Comparison of ENCODE assay signal across 26 cellular contexts in genomic region chr6:107864235-107864970, GRCh38. TPM values are rescaled to one million over a fixed set of nuclear protein-coding genes. Genes with fewer than 3 reads are reported as not detected.
"Had no signal": no experiment of that assay in that cellular context is flagged by ENCODE, and none has a peak within 500 bp of the region (broad histone marks: within the 10 kb centered on the region; RNA-seq: fewer than 3 reads in every experiment).

No MANE protein-coding gene starts in this region.

- H3K27me3 ChIP-seq: brain microvascular endothelial cell, cardiac muscle cell had no signal

- H3K27ac Mint-ChIP-seq: activated B cell treated with CpG ODN at 0.5 μM for 24 hours; activated CD4-positive, alpha-beta T cell treated with anti-CD3 and anti-CD28 coated beads, Interleukin-2, amount 10 ng/mL, durations not matched to agents 24 days and 14 days; activated naive CD4-positive, alpha-beta T cell treated with anti-CD3 and anti-CD28 coated beads for 36 hours; activated naive CD8-positive, alpha-beta T cell; activated T-helper 17 cell treated with anti-CD3 and anti-CD28 coated beads, Interleukin-2, amount 50 U/mL, for 72 hours; T-helper 17 cell had no signal

- DNase-seq: activated B cell treated with CpG ODN at 0.5 μM for 24 hours; activated CD4-positive, alpha-beta T cell treated with anti-CD3 and anti-CD28 coated beads for 1 hour; activated CD4-positive, alpha-beta T cell treated with anti-CD3 and anti-CD28 coated beads, Interleukin-2, amount 10 ng/mL, durations not matched to agents 24 days and 14 days; activated CD4-positive, alpha-beta T cell treated with anti-CD3 and anti-CD28 coated beads, Interleukin-2, amount 50 U/mL, for 48 hours; activated gamma-delta T cell; activated naive CD4-positive, alpha-beta T cell treated with anti-CD3 and anti-CD28 coated beads for 36 hours; activated T-cell treated with anti-CD3 and anti-CD28 coated beads for 4 hours; activated T-cell treated with anti-CD3 and anti-CD28 coated beads, Interleukin-2, amount 50 U/mL, for 48 hours; amygdala; brain microvascular endothelial cell; KG1; NCI-H1048; NCI-H146; NCI-H1930; NCI-H446; NCI-H524; PC-3; SHP77 treated with DMSO at 0.1 percent for 48 hours; T-helper 17 cell; T-helper 9 cell had no signal

- H3K27me3 Mint-ChIP-seq: activated naive CD8-positive, alpha-beta T cell had no signal

- H3K4me3 Mint-ChIP-seq: activated B cell treated with CpG ODN at 0.5 μM for 24 hours; activated CD4-positive, alpha-beta T cell treated with anti-CD3 and anti-CD28 coated beads, Interleukin-2, amount 10 ng/mL, durations not matched to agents 24 days and 14 days; activated naive CD4-positive, alpha-beta T cell treated with anti-CD3 and anti-CD28 coated beads for 36 hours; activated naive CD8-positive, alpha-beta T cell; activated T-helper 17 cell treated with anti-CD3 and anti-CD28 coated beads, Interleukin-2, amount 50 U/mL, for 72 hours; T-helper 17 cell had no signal

- H3K4me3 ChIP-seq: cardiac muscle cell had no signal

- H3K27ac ChIP-seq: brain microvascular endothelial cell, cardiac muscle cell had no signal

- H3K36me3 ChIP-seq: brain microvascular endothelial cell, cardiac muscle cell had no signal

- H3K36me3 Mint-ChIP-seq: activated naive CD8-positive, alpha-beta T cell had no signal

- H3K9me3 Mint-ChIP-seq: activated B cell treated with CpG ODN at 0.5 μM for 24 hours; activated CD4-positive, alpha-beta T cell treated with anti-CD3 and anti-CD28 coated beads, Interleukin-2, amount 10 ng/mL, durations not matched to agents 24 days and 14 days; activated naive CD4-positive, alpha-beta T cell treated with anti-CD3 and anti-CD28 coated beads for 36 hours; activated T-helper 17 cell treated with anti-CD3 and anti-CD28 coated beads, Interleukin-2, amount 50 U/mL, for 72 hours had no signal

- FAIRE-seq: astrocyte had no signal

RNA-seq across cellular contexts. Expression of gene SCML4, which starts 40.3 kb away (rescaled TPM):
- total RNA-seq: astrocyte, cardiac muscle cell, LHCN-M2, M059J, PC-3 had no signal
- polyA plus RNA-seq: cardiac muscle cell had no signal
